ENCODE assay signal across 3 cellular contexts in the genomic region with DNA sequence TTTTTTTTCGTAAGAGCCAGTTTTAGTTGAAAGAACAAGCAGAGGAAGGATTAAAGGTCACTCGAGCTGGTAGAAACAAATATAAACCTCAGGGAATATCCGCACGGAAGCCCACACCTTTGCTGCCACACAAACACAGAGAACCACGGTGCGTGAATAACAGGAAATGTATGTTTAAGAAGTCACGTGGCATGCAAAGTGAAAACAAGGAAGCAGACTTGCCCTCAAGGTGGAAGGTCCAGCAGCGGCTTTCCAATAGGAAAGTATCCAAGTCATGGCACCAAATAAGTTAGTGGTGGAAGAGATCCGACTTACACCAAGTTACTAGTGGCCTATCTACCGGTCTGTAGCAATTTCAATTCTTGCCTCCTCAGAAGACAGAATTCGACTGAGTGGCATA.
TF ChIP-seq lines count a peak whose summit lies in the region.

No MANE protein-coding gene starts in this region.

TF ChIP-seq in GM23338, 12 proteins besides CTCF, POLR2A, EP300 and RAD21 (continues in another document):
- no peak for TF ChIP-seq CREB1 (CRISPR knock-in tag; IDR thresholded peaks at IDR 0.05; ENCODE audit: low read depth)
- TF ChIP-seq JUNB (IDR thresholded peaks at IDR 0.05; ENCODE audit: unreplicated experiment), result no peak
- TF ChIP-seq EZH2phosphoT487 (IDR thresholded peaks at IDR 0.05; ENCODE audit: unreplicated experiment), result no peak
- TF ChIP-seq, protein P1, sequence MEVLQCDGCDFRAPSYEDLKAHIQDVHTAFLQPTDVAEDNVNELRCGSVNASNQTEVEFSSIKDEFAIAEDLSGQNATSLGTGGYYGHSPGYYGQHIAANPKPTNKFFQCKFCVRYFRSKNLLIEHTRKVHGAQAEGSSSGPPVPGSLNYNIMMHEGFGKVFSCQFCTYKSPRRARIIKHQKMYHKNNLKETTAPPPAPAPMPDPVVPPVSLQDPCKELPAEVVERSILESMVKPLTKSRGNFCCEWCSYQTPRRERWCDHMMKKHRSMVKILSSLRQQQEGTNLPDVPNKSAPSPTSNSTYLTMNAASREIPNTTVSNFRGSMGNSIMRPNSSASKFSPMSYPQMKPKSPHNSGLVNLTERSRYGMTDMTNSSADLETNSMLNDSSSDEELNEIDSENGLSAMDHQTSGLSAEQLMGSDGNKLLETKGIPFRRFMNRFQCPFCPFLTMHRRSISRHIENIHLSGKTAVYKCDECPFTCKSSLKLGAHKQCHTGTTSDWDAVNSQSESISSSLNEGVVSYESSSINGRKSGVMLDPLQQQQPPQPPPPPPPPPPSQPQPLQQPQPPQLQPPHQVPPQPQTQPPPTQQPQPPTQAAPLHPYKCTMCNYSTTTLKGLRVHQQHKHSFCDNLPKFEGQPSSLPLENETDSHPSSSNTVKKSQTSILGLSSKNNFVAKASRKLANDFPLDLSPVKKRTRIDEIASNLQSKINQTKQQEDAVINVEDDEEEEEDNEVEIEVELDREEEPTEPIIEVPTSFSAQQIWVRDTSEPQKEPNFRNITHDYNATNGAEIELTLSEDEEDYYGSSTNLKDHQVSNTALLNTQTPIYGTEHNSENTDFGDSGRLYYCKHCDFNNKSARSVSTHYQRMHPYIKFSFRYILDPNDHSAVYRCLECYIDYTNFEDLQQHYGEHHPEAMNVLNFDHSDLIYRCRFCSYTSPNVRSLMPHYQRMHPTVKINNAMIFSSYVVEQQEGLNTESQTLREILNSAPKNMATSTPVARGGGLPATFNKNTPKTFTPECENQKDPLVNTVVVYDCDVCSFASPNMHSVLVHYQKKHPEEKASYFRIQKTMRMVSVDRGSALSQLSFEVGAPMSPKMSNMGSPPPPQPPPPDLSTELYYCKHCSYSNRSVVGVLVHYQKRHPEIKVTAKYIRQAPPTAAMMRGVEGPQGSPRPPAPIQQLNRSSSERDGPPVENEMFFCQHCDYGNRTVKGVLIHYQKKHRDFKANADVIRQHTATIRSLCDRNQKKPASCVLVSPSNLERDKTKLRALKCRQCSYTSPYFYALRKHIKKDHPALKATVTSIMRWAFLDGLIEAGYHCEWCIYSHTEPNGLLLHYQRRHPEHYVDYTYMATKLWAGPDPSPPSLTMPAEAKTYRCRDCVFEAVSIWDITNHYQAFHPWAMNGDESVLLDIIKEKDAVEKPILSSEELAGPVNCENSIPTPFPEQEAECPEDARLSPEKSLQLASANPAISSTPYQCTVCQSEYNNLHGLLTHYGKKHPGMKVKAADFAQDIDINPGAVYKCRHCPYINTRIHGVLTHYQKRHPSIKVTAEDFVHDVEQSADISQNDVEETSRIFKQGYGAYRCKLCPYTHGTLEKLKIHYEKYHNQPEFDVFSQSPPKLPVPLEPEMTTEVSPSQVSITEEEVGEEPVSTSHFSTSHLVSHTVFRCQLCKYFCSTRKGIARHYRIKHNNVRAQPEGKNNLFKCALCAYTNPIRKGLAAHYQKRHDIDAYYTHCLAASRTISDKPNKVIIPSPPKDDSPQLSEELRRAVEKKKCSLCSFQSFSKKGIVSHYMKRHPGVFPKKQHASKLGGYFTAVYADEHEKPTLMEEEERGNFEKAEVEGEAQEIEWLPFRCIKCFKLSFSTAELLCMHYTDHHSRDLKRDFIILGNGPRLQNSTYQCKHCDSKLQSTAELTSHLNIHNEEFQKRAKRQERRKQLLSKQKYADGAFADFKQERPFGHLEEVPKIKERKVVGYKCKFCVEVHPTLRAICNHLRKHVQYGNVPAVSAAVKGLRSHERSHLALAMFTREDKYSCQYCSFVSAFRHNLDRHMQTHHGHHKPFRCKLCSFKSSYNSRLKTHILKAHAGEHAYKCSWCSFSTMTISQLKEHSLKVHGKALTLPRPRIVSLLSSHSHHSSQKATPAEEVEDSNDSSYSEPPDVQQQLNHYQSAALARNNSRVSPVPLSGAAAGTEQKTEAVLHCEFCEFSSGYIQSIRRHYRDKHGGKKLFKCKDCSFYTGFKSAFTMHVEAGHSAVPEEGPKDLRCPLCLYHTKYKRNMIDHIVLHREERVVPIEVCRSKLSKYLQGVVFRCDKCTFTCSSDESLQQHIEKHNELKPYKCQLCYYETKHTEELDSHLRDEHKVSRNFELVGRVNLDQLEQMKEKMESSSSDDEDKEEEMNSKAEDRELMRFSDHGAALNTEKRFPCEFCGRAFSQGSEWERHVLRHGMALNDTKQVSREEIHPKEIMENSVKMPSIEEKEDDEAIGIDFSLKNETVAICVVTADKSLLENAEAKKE (CRISPR knock-in tag; IDR thresholded peaks at IDR 0.05), result no peak
- no peak for TF ChIP-seq ZNF114 (CRISPR knock-in tag; IDR thresholded peaks at IDR 0.05)
- no peak for TF ChIP-seq NANOG (IDR thresholded peaks at IDR 0.05; ENCODE audit: borderline replicate concordance)

TF ChIP-seq in H1, 55 proteins besides CTCF, POLR2A, EP300 and RAD21 (continues in another document):
- TF ChIP-seq RBBP5 (IDR thresholded peaks at IDR 0.05; ENCODE audit: borderline replicate concordance, low read depth, low read length) (no peak), CTBP2 (IDR thresholded peaks at IDR 0.05; ENCODE audit: borderline replicate concordance, insufficient read depth, insufficient read length, low read length) (no peak), SP2 (IDR thresholded peaks at IDR 0.05; ENCODE audit: low read length) (no peak)

TF ChIP-seq in liver, 16 proteins besides CTCF, POLR2A, EP300 and RAD21:
- TF ChIP-seq SP1 (IDR thresholded peaks at IDR 0.05) (no peak), HNF4A (conservative IDR thresholded peaks at IDR 0.05) (peak in 1 of 2 donors; percentile 13)
